In the genomic region with DNA sequence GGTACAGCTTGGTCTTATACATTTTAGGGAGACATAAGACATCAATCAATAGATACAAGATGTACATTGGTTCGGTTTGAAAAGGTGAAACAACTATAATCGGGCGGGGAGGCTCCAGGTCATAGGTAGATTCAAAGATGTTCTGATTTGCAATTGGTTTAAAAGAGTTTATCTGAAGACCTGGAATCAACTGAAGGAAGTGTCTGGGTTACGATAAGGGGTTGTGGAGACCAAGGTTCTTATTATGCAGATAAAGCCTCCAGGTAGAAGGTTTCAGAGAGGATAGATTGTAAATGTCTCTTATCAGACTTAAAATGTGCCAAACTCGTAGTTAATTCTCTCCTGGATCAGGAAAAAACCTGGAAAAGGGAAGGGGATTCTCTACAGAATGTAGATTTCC, we compare ENCODE assay signal across 21 cellular contexts. TPM values are rescaled to one million over a fixed set of nuclear protein-coding genes. Genes with fewer than 3 reads are reported as not detected.
DNase-seq lines count a peak whose midpoint lies in the region; ATAC-seq, FAIRE-seq and TF ChIP-seq lines count a peak whose summit lies in the region.
"Had no signal": no experiment of that assay in that cellular context is flagged by ENCODE, and none has a peak within 500 bp of the region (broad histone marks: within the 10 kb centered on the region; RNA-seq: fewer than 3 reads in every experiment).

No MANE protein-coding gene starts in this region.

- no TSS peak for BruUV-seq in HepG2 (replicated peaks; lab: Mats Ljungman, UMichigan)

- H3K9me3 Mint-ChIP-seq in GM23338 = peaks cover 7% of the 10 kb centered on the region; the same call in 1 of the 3 replicates
- H3K9me3 Mint-ChIP-seq in activated T-helper 2 cell treated with anti-CD3 and anti-CD28 coated beads, Interferon-gamma antibody, Interleukin-2, Interleukin-4, amounts not matched to agents 10 μg/mL and 5 μg/mL and 100 μg/mL, durations not matched to agents 14 hours and 24 hours and 36 hours = no peaks in the 10 kb centered on the region
- no peaks in the 10 kb centered on the region for H3K9me3 Mint-ChIP-seq in nephron
- H3K9me3 Mint-ChIP-seq: CD4-positive, alpha-beta T cell; mesothelial cell of epicardium; naive thymus-derived CD8-positive, alpha-beta T cell; stimulated activated naive CD8-positive, alpha-beta T cell treated with anti-CD3 and anti-CD28 coated beads, Interleukin-15, Interleukin-2, amounts not matched to agents 100 ng/mL and 50 ng/mL, for 24 hours had no signal

- H3K79me2 ChIP-seq in ACC112 (ENCODE audit: control insufficient read depth, insufficient read depth, low read length, unreplicated experiment) (peaks cover 4% of the 10 kb centered on the region), GM23338 (replicated peaks; ENCODE audit: insufficient read depth) (no peaks in the 10 kb centered on the region), HepG2 (ENCODE audit: insufficient read depth, low read length) (no peaks in the 10 kb centered on the region)

- no peak overlapping the region for H3K4me3 Mint-ChIP-seq in GM23338
- H3K4me3 Mint-ChIP-seq in activated T-helper 2 cell treated with anti-CD3 and anti-CD28 coated beads, Interferon-gamma antibody, Interleukin-2, Interleukin-4, amounts not matched to agents 10 μg/mL and 5 μg/mL and 100 μg/mL, durations not matched to agents 14 hours and 24 hours and 36 hours (ENCODE audit: low read depth) = no peak overlapping the region
- H3K4me3 Mint-ChIP-seq in nephron = peak overlapping the region in 1 of 3 experiments; percentile 59
- H3K4me3 Mint-ChIP-seq: CD4-positive, alpha-beta T cell; mesothelial cell of epicardium; stimulated activated naive CD8-positive, alpha-beta T cell treated with anti-CD3 and anti-CD28 coated beads, Interleukin-15, Interleukin-2, amounts not matched to agents 100 ng/mL and 50 ng/mL, for 24 hours had no signal

- ATAC-seq in GM23338 (no peak), HG03354 (IDR thresholded peaks at IDR 0.05; ENCODE audit: poor library complexity, severe bottlenecking, unreplicated experiment) (no peak), HG03280 (IDR thresholded peaks at IDR 0.05; ENCODE audit: unreplicated experiment) (no peak), HepG2 (no peak)
- ATAC-seq: naive thymus-derived CD8-positive, alpha-beta T cell; right cardiac atrium had no signal

- H4K20me1 ChIP-seq in GM23338 (replicated peaks; ENCODE audit: insufficient read depth) (no peaks in the 10 kb centered on the region), HepG2 (ENCODE audit: insufficient read depth, low read length) (no peaks in the 10 kb centered on the region)

- H3K4me3 ChIP-seq in ACC112 (ENCODE audit: low read depth, low read length) = no peak overlapping the region
- H3K4me3 ChIP-seq in GM23338 = no peak overlapping the region
- no peak overlapping the region for H3K4me3 ChIP-seq in HepG2 (replicated peaks in 1 of 3; ENCODE audit: insufficient read depth in 1 of 3, low read depth in 2 of 3, low read length in 3 of 3)
- H3K4me3 ChIP-seq: heart right ventricle, thyroid gland had no signal

- CTCF ChIA-PET in HepG2 (lab: Yijun Ruan, JAX; ENCODE audit: low intra/inter-chr PET ratio, low total read pairs) = no interaction called here

- TF ChIP-seq RAD21 in HepG2 (CRISPR knock-in tag; IDR thresholded peaks at IDR 0.05) = no peak

- 55% methylated on average over 5 of the region's 5 CpGs for WGBS in HepG2 (ENCODE audit: low lambda C conversion rate)

- H3K4me1 ChIP-seq in ACC112 (ENCODE audit: control insufficient read depth, insufficient read depth, low read length, unreplicated experiment) (peaks cover 64% of the 10 kb centered on the region), GM23338 (ENCODE audit: insufficient read depth) (peaks cover 23% of the 10 kb centered on the region), HepG2 (ENCODE audit: insufficient read depth, low read length) (peaks cover 68% of the 10 kb centered on the region)

- DNase-seq in GM23338 (ENCODE audit: low spot score) (no peak), HepG2 (ENCODE audit: low spot score) (no peak)
- no peak for DNase-seq in activated T-helper 2 cell treated with anti-CD3 and anti-CD28 coated beads, Interferon-gamma antibody, Interleukin-2, Interleukin-4, amounts not matched to agents 10 μg/mL and 5 μg/mL and 100 μg/mL, durations not matched to agents 14 hours and 24 hours and 36 hours (ENCODE audit: low spot score)
- DNase-seq: CD4-positive, alpha-beta T cell; heart right ventricle; naive thymus-derived CD8-positive, alpha-beta T cell; NCI-H1436; NCI-H2107; NCI-H446; OCI-M1; right cardiac atrium; Right ventricle myocardium superior; thyroid gland had no signal

- intact Hi-C loops in activated T-helper 2 cell treated with anti-CD3 and anti-CD28 coated beads, Interferon-gamma antibody, Interleukin-2, Interleukin-4, amounts not matched to agents 10 μg/mL and 5 μg/mL and 100 μg/mL, durations not matched to agents 14 hours and 24 hours and 36 hours (cut with micrococcal nuclease) = no loop called here
- intact Hi-C loops in HepG2 (cut with micrococcal nuclease; ENCODE audit: unreplicated experiment) = no loop called here

- H3K27me3 ChIP-seq in ACC112 (ENCODE audit: insufficient read depth, low read length) (no peaks in the 10 kb centered on the region), GM23338 (ENCODE audit: insufficient read depth) (peaks cover under 1% of the 10 kb centered on the region; the same call in 1 of the 2 replicates), HepG2 (ENCODE audit: control insufficient read depth in 1 of 2, insufficient read depth in 2 of 2, low read length in 2 of 2) (peaks cover 2 to 11% of the 10 kb centered on the region in 2 experiments; a peak in 1 of 5 replicates)
- H3K27me3 ChIP-seq: heart right ventricle, thyroid gland had no signal

- no peaks in the 10 kb centered on the region for H3K9me3 ChIP-seq in HepG2 (ENCODE audit: low read length)
- H3K9me3 ChIP-seq: heart right ventricle, thyroid gland had no signal

- no peak overlapping the region for H3K4me2 ChIP-seq in GM23338
- H3K4me2 ChIP-seq in HepG2 (ENCODE audit: low read depth, low read length) = no peak overlapping the region
- H3K4me2 ChIP-seq: KMS-11 had no signal

- H3K36me3 ChIP-seq in ACC112 (ENCODE audit: insufficient read depth, low read length) (no peaks in the 10 kb centered on the region), GM23338 (ENCODE audit: insufficient read depth) (no peaks in the 10 kb centered on the region), HepG2 (replicated peaks in 1 of 2; ENCODE audit: control insufficient read depth in 1 of 2, insufficient read depth in 2 of 2, low read length in 2 of 2) (no peaks in the 10 kb centered on the region)
- H3K36me3 ChIP-seq: heart right ventricle, thyroid gland had no signal

- H3K27ac Mint-ChIP-seq in GM23338 (no peak overlapping the region), nephron (peak overlapping the region in 2 of 3 experiments; percentile 52 to 56)
- H3K27ac Mint-ChIP-seq in activated T-helper 2 cell treated with anti-CD3 and anti-CD28 coated beads, Interferon-gamma antibody, Interleukin-2, Interleukin-4, amounts not matched to agents 10 μg/mL and 5 μg/mL and 100 μg/mL, durations not matched to agents 14 hours and 24 hours and 36 hours = peak overlapping the region; percentile 66
- H3K27ac Mint-ChIP-seq: CD4-positive, alpha-beta T cell; mesothelial cell of epicardium; stimulated activated naive CD8-positive, alpha-beta T cell treated with anti-CD3 and anti-CD28 coated beads, Interleukin-15, Interleukin-2, amounts not matched to agents 100 ng/mL and 50 ng/mL, for 24 hours had no signal

- FAIRE-seq in HepG2 (lab: Jason Lieb, UNC) = no peak

- TF ChIP-seq CTCF in GM23338 (conservative IDR thresholded peaks at IDR 0.05; ENCODE audit: low read depth in 2 of 2) (no peak), nephron (IDR thresholded peaks at IDR 0.05; ENCODE audit: unreplicated experiment in 3 of 3) (no peak), HepG2 (CRISPR knock-in tag; IDR thresholded peaks at IDR 0.05) (no peak)

- no peak for TF ChIP-seq EP300 in HepG2 (IDR thresholded peaks at IDR 0.05; ENCODE audit: low read depth in 2 of 2, low read length in 2 of 2)
- no peak for TF ChIP-seq EP300 in HepG2 (CRISPR knock-in tag; IDR thresholded peaks at IDR 0.05; ENCODE audit: borderline replicate concordance)

- H3K27ac ChIP-seq in ACC112 (ENCODE audit: low read depth, low read length) = peak overlapping the region; percentile 92
- H3K27ac ChIP-seq in GM23338 (ENCODE audit: low read depth) = no peak overlapping the region
- H3K27ac ChIP-seq in HepG2 (ENCODE audit: extremely low read length, insufficient read depth, low read length) = no peak overlapping the region
- H3K27ac ChIP-seq: heart right ventricle, KMS-11, thyroid gland had no signal

- H2AFZ ChIP-seq in ACC112 (ENCODE audit: low read length, unreplicated experiment) = no peak overlapping the region
- H2AFZ ChIP-seq in GM23338 = peak overlapping the region; percentile 34; the same call in 1 of the 2 replicates
- no peak overlapping the region for H2AFZ ChIP-seq in HepG2 (ENCODE audit: low read length)

- H3K36me3 Mint-ChIP-seq in GM23338 (ENCODE audit: low read depth) = no peaks in the 10 kb centered on the region
- peaks cover 5% of the 10 kb centered on the region for H3K36me3 Mint-ChIP-seq in activated T-helper 2 cell treated with anti-CD3 and anti-CD28 coated beads, Interferon-gamma antibody, Interleukin-2, Interleukin-4, amounts not matched to agents 10 μg/mL and 5 μg/mL and 100 μg/mL, durations not matched to agents 14 hours and 24 hours and 36 hours (ENCODE audit: low read depth)
- H3K36me3 Mint-ChIP-seq in nephron (ENCODE audit: low read depth) = no peaks in the 10 kb centered on the region
- H3K36me3 Mint-ChIP-seq: brain; mesothelial cell of epicardium; naive thymus-derived CD8-positive, alpha-beta T cell had no signal

- H3K9me2 ChIP-seq in GM23338 (ENCODE audit: insufficient read depth) = 0 out of 2 replicates have a peak, but pooled peaks cover 5% of the 10 kb centered on the region

- TF ChIP-seq POLR2A in HepG2 (IDR thresholded peaks at IDR 0.05; ENCODE audit: insufficient read depth in 1 of 2, low read depth in 2 of 2, low read length in 2 of 2) = no peak

- H3K4me1 Mint-ChIP-seq in GM23338 (peaks cover 26% of the 10 kb centered on the region), nephron (peaks cover 43% of the 10 kb centered on the region)
- H3K4me1 Mint-ChIP-seq in activated T-helper 2 cell treated with anti-CD3 and anti-CD28 coated beads, Interferon-gamma antibody, Interleukin-2, Interleukin-4, amounts not matched to agents 10 μg/mL and 5 μg/mL and 100 μg/mL, durations not matched to agents 14 hours and 24 hours and 36 hours (ENCODE audit: low read depth) = peaks cover 29% of the 10 kb centered on the region

- no peak overlapping the region for H3K9ac ChIP-seq in HepG2 (ENCODE audit: insufficient read depth, low read depth, low read length)
- H3K9ac ChIP-seq: KMS-11 had no signal

- 0 out of 2 replicates have a peak, but pooled peaks cover 5% of the 10 kb centered on the region for H3F3A ChIP-seq in GM23338 (replicated peaks; ENCODE audit: low read depth)

- in situ Hi-C loops in HepG2 (cut with HindIII; ENCODE audit: extremely low pct_ligation_motif_present, low pct_unique_long_range_greater_than_20kb) = no loop called here

- POLR2A ChIA-PET in HepG2 (lab: Yijun Ruan, JAX) = interaction anchor here (0.9 to 1.9 kb wide), 4 partner anchors 9 to 25 kb away, joined by 3 to 22 read pairs (median 3); no protein-coding TSS in a partner anchor

- H3K27me3 Mint-ChIP-seq in GM23338 (ENCODE audit: insufficient read depth, low read depth, poor library complexity) (peaks cover 2% of the 10 kb centered on the region), nephron (ENCODE audit: low read depth) (peaks cover 3% of the 10 kb centered on the region)
- H3K27me3 Mint-ChIP-seq in activated T-helper 2 cell treated with anti-CD3 and anti-CD28 coated beads, Interferon-gamma antibody, Interleukin-2, Interleukin-4, amounts not matched to agents 10 μg/mL and 5 μg/mL and 100 μg/mL, durations not matched to agents 14 hours and 24 hours and 36 hours (ENCODE audit: low read depth) = peaks cover 16% of the 10 kb centered on the region

RNA-seq across cellular contexts. Expression of a gene that starts 5.9 kb away (rescaled TPM):
- 37.6 and 38.5 TPM in 2 replicates for total RNA-seq in GM23338 (2014; rRNA removed; shearing (Covaris generic))
- polyA plus RNA-seq in GM23338 (2016; fragmentation: Nextera tagmentation; extraction: Ambion mirVana) (25.9 and 26.0 TPM in 2 replicates), HepG2 (2011; rRNA removed) (61.3 and 63.6 TPM in 2 replicates)
- total RNA-seq in activated T-helper 2 cell treated with anti-CD3 and anti-CD28 coated beads, Interferon-gamma antibody, Interleukin-2, Interleukin-4, amounts not matched to agents 10 μg/mL and 5 μg/mL and 100 μg/mL, durations not matched to agents 14 hours and 24 hours and 36 hours = 72.0 and 73.0 TPM in 2 replicates
- 38.2 and 44.8 TPM in 2 replicates for total RNA-seq in HepG2 (2016; rRNA removed; fragmentation: Illumina TruSeq; extraction: Trizol)
- 16.6 and 17.4 TPM in 2 replicates for total RNA-seq in HepG2 (2016; cell fraction: cytosol; rRNA removed; fragmentation: Illumina TruSeq; extraction: Trizol; ENCODE audit: low read depth)
- 38.2 and 41.7 TPM in 2 replicates for total RNA-seq in HepG2 (2016; cell fraction: insoluble cytoplasmic fraction; rRNA removed; fragmentation: Illumina TruSeq; extraction: Trizol)
- 24.5 and 25.6 TPM in 2 replicates for total RNA-seq in HepG2 (2016; cell fraction: membrane; rRNA removed; fragmentation: Illumina TruSeq; extraction: Trizol)
- total RNA-seq in HepG2 (2016; cell fraction: nucleus; rRNA removed; fragmentation: Illumina TruSeq; extraction: Trizol) = 23.7 and 24.1 TPM in 2 replicates
- polyA plus RNA-seq in HepG2 (2011; cell fraction: cytosol; rRNA removed) = 64.8 and 79.1 TPM in 2 replicates
- 72.8 and 85.1 TPM in 2 replicates for polyA plus RNA-seq in HepG2 (2011; cell fraction: nucleus; rRNA removed)
- 43.2 and 44.3 TPM in 2 replicates for polyA plus RNA-seq in HepG2 (2012)
- 22.2 and 23.2 TPM in 2 replicates for polyA plus RNA-seq in HepG2 (2016; cell fraction: cytosol; fragmentation: Illumina TruSeq; extraction: Trizol; ENCODE audit: low read depth)
- polyA plus RNA-seq in HepG2 (2016; cell fraction: insoluble cytoplasmic fraction; fragmentation: Illumina TruSeq; extraction: Trizol; ENCODE audit: low read depth) = 57.5 and 58.5 TPM in 2 replicates
- polyA plus RNA-seq in HepG2 (2016; cell fraction: membrane; fragmentation: Illumina TruSeq; extraction: Trizol; ENCODE audit: low read depth) = 27.2 and 27.5 TPM in 2 replicates
- polyA plus RNA-seq in HepG2 (2016; cell fraction: nucleus; fragmentation: Illumina TruSeq; extraction: Trizol; ENCODE audit: insufficient read depth, low read depth) = 53.5 and 56.5 TPM in 2 replicates
- 58.5 and 190 TPM in 2 replicates for polyA minus RNA-seq in HepG2 (2011; rRNA and poly(A)+ RNA removed; ENCODE audit: low replicate concordance)
- 36.4 and 38.5 TPM in 2 replicates for polyA minus RNA-seq in HepG2 (2011; cell fraction: cytosol; rRNA and poly(A)+ RNA removed)
- 45.4 and 45.6 TPM in 2 replicates for polyA minus RNA-seq in HepG2 (2011; cell fraction: nucleus; rRNA and poly(A)+ RNA removed)

RNA-seq across cellular contexts. Expression of a gene that starts 22.4 kb away (rescaled TPM):
- 117 and 125 TPM in 2 replicates for total RNA-seq in GM23338 (2014; rRNA removed; shearing (Covaris generic))
- polyA plus RNA-seq in GM23338 (2016; fragmentation: Nextera tagmentation; extraction: Ambion mirVana) (159 and 173 TPM in 2 replicates), HepG2 (2011; rRNA removed) (27.4 and 32.2 TPM in 2 replicates)
- 42.5 and 45.6 TPM in 2 replicates for total RNA-seq in activated T-helper 2 cell treated with anti-CD3 and anti-CD28 coated beads, Interferon-gamma antibody, Interleukin-2, Interleukin-4, amounts not matched to agents 10 μg/mL and 5 μg/mL and 100 μg/mL, durations not matched to agents 14 hours and 24 hours and 36 hours
- total RNA-seq in HepG2 (2016; rRNA removed; fragmentation: Illumina TruSeq; extraction: Trizol) = 56.5 and 63.0 TPM in 2 replicates
- 44.8 and 70.6 TPM in 2 replicates for total RNA-seq in HepG2 (2016; cell fraction: cytosol; rRNA removed; fragmentation: Illumina TruSeq; extraction: Trizol; ENCODE audit: low read depth)
- 56.8 and 60.6 TPM in 2 replicates for total RNA-seq in HepG2 (2016; cell fraction: insoluble cytoplasmic fraction; rRNA removed; fragmentation: Illumina TruSeq; extraction: Trizol)
- 53.4 and 80.8 TPM in 2 replicates for total RNA-seq in HepG2 (2016; cell fraction: membrane; rRNA removed; fragmentation: Illumina TruSeq; extraction: Trizol)
- 34.2 and 36.9 TPM in 2 replicates for total RNA-seq in HepG2 (2016; cell fraction: nucleus; rRNA removed; fragmentation: Illumina TruSeq; extraction: Trizol)
- 29.5 and 31.9 TPM in 2 replicates for polyA plus RNA-seq in HepG2 (2011; cell fraction: cytosol; rRNA removed)
- 30.7 and 34.4 TPM in 2 replicates for polyA plus RNA-seq in HepG2 (2011; cell fraction: nucleus; rRNA removed)
- polyA plus RNA-seq in HepG2 (2012) = 15.7 and 17.8 TPM in 2 replicates
- polyA plus RNA-seq in HepG2 (2016; cell fraction: cytosol; fragmentation: Illumina TruSeq; extraction: Trizol; ENCODE audit: low read depth) = 48.7 and 84.9 TPM in 2 replicates
- polyA plus RNA-seq in HepG2 (2016; cell fraction: insoluble cytoplasmic fraction; fragmentation: Illumina TruSeq; extraction: Trizol; ENCODE audit: low read depth) = 61.8 and 64.6 TPM in 2 replicates
- polyA plus RNA-seq in HepG2 (2016; cell fraction: membrane; fragmentation: Illumina TruSeq; extraction: Trizol; ENCODE audit: low read depth) = 49.3 and 82.9 TPM in 2 replicates
- 65.1 and 69.0 TPM in 2 replicates for polyA plus RNA-seq in HepG2 (2016; cell fraction: nucleus; fragmentation: Illumina TruSeq; extraction: Trizol; ENCODE audit: insufficient read depth, low read depth)
- 15.8 and 89.9 TPM in 2 replicates for polyA minus RNA-seq in HepG2 (2011; rRNA and poly(A)+ RNA removed; ENCODE audit: low replicate concordance)
- 9.1 and 15.4 TPM in 2 replicates for polyA minus RNA-seq in HepG2 (2011; cell fraction: cytosol; rRNA and poly(A)+ RNA removed)
- 17.7 and 19.6 TPM in 2 replicates for polyA minus RNA-seq in HepG2 (2011; cell fraction: nucleus; rRNA and poly(A)+ RNA removed)
